In the genomic region with DNA sequence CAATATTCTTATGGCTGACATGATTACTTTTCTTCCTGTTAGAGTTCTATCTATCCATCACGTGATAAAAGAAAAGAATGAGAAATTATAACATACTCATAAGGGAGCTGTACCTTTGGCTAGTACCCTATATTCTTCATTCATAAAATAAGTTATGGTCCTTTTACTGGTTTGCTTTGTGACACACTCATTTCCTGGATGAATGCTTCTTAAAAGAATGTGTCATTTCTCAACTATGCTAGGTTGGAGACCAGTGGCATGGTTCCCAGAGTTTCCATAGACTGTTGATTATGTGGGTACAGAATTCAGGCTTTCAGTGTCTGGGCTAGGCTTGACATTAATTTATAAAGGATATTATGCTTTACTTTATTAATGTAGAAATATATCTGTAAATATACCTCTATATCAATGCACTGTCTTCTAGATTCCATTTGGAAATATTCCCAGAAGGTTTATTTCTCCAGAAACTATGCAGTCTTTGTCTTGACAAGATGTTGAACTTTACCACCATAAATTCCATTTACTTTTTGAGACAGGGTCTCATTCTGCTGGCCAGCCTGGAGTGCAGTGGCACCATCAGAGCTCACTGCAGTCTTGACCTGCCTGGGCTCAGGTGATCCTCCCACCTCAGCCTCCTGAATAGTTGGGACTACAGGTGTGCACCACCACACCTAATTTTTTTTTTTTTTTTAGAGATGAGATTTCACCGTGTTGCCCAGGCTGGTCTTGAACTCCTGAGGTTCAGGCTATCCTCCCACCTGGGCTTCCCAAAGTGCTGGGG, we compare ENCODE assay signal across 9 cellular contexts. TPM values are rescaled to one million over a fixed set of nuclear protein-coding genes. Genes with fewer than 3 reads are reported as not detected.
DNase-seq lines count a peak whose midpoint lies in the region; TF ChIP-seq lines count a peak whose summit lies in the region.
"Had no signal": no experiment of that assay in that cellular context is flagged by ENCODE, and none has a peak within 500 bp of the region (broad histone marks: within the 10 kb centered on the region; RNA-seq: fewer than 3 reads in every experiment).

No MANE protein-coding gene starts in this region.

- intact Hi-C loops in thyroid gland (cut with DNase I) = no loop called here

- H3K9me3 ChIP-seq in adipocyte (ENCODE audit: control insufficient read depth, low read length) (no peaks in the 10 kb centered on the region), thyroid gland (no peaks in the 10 kb centered on the region)

- no peak for TF ChIP-seq POLR2A in thyroid gland (IDR thresholded peaks at IDR 0.05)

- TF ChIP-seq CTCF in HFF-Myc (IDR thresholded peaks at IDR 0.05; ENCODE audit: low read depth, low read length, missing control alignments) (no peak), thyroid gland (IDR thresholded peaks at IDR 0.05) (no peak)

- WGBS in thyroid gland, 2 donors = 93 to 95% methylated on average over 2 of the region's 2 CpGs

- H3K36me3 ChIP-seq in adipocyte (ENCODE audit: control insufficient read depth, insufficient read depth, low read length, severe bottlenecking) = peaks cover 7% of the 10 kb centered on the region
- H3K36me3 ChIP-seq in thyroid gland = no peaks in the 10 kb centered on the region

- no peaks in the 10 kb centered on the region for H3K27me3 ChIP-seq in adipocyte (replicated peaks; ENCODE audit: control insufficient read depth, insufficient read depth, low read length)
- H3K27me3 ChIP-seq in thyroid gland = no peaks in the 10 kb centered on the region

- DNase-seq in HFF-Myc (ENCODE audit: extremely low read depth, low read depth) (peak; percentile 77), adipocyte (ENCODE audit: low read depth) (peak; percentile 90), glomerular visceral epithelial cell (ENCODE audit: extremely low spot score) (peak; percentile 90), thyroid gland (peak; percentile 52 to 71), COLO668 (lab: John Stamatoyannopoulos, UW; ENCODE audit: unreplicated experiment) (no peak), SW480 (ENCODE audit: low spot score) (no peak), NCI-H187 (lab: John Stamatoyannopoulos, UW) (no peak)
- DNase-seq: activated T-cell treated with anti-CD3 and anti-CD28 coated beads for 4 hours; stimulated activated CD4-positive, alpha-beta T cell treated with anti-CD3 and anti-CD28 coated beads, Interleukin-15, amount 100 ng/mL, for 24 hours had no signal

- H3K4me3 ChIP-seq in HFF-Myc (replicated peaks; ENCODE audit: low read depth, low read length) (no peak overlapping the region), adipocyte (ENCODE audit: low read length) (peak overlapping the region; percentile 27), thyroid gland (replicated peaks in 1 of 3) (no peak overlapping the region)

- H3K4me1 ChIP-seq in adipocyte (ENCODE audit: control insufficient read depth, insufficient read depth, low read length) (peaks cover 58% of the 10 kb centered on the region), thyroid gland (peaks cover 8% of the 10 kb centered on the region in 2 donors)

- H3K27ac ChIP-seq in thyroid gland = peak overlapping the region in 1 of 3 donors; percentile 29

- H3K9ac ChIP-seq in adipocyte (ENCODE audit: low read length) = no peak overlapping the region

RNA-seq across cellular contexts. Expression of a gene that starts 23.8 kb away (rescaled TPM):
- total RNA-seq in thyroid gland = 10 to 100 TPM in 3 of 4 donors, 1 to 10 TPM in 1; 6.3 to 24.8 (median 13.9) TPM

Comparison
In these comparisons a context has a peak if more than half of its experiments do, and no peak if none do; other contexts are left out.
1. DNase-seq: peak in HFF-Myc (single experiment), adipocyte (single experiment), glomerular visceral epithelial cell (single experiment) and thyroid gland (2 of 2); none in COLO668 (single experiment), SW480 (single experiment) and NCI-H187 (0 of 2).